10 cellular contexts compared by ENCODE assay signal in the genomic region with DNA sequence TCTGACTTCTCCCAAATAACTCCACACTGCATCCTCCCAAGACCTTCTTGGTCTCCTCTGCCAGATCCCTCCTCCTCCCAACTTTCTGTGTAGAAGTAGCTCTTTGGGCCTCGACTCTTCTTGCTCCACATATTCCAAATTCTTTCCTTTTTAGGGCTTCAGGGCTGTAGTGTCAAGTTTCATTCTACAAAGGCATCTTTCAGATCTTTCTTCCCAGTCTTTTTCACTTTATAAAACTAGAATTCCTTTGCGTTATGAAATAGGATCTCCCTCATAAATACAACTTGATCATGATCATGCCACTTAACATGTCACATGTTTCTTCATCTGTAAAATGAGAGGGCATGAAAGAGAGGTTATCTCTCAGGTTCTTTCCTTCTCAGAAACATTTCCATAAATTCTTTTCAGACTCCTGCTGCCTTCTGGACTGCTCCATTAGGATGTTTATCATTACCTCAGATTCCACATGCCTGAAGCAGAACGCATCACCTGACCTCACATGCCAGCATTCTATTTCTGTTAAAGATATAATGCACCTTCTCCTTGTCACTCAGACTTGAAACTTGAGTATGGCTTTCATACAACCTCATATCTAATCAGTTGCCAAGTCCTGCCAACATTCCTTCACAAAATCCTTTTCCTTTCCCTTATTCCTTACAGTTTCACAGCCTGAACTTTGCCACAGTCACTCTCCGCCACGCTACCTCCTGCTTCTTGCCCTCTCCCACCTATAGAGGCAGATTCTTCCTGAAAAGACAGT. TPM values are rescaled to one million over a fixed set of nuclear protein-coding genes. Genes with fewer than 3 reads are reported as not detected.
A peak's percentile ranks its signal among the peaks of the same experiment; 100 is the strongest.
DNase-seq lines count a peak whose midpoint lies in the region; ATAC-seq and TF ChIP-seq lines count a peak whose summit lies in the region.
"Had no signal": no experiment of that assay in that cellular context is flagged by ENCODE, and none has a peak within 500 bp of the region (broad histone marks: within the 10 kb centered on the region; RNA-seq: fewer than 3 reads in every experiment).

No MANE protein-coding gene starts in this region.

- peaks cover 40% of the 10 kb centered on the region for H3K4me1 Mint-ChIP-seq in activated CD4-positive, alpha-beta memory T cell treated with anti-CD3 and anti-CD28 coated beads, Interleukin-2, amount 10 ng/mL, durations not matched to agents 7 days and 5 days

- in situ Hi-C loops in SK-MEL-5 (cut with HindIII; ENCODE audit: low pct_unique_long_range_greater_than_20kb, low sequenced_read_pairs) = no loop called here

- no peaks in the 10 kb centered on the region for H3K27me3 Mint-ChIP-seq in activated CD4-positive, alpha-beta memory T cell treated with anti-CD3 and anti-CD28 coated beads, Interleukin-2, amount 10 ng/mL, durations not matched to agents 7 days and 5 days
- H3K27me3 Mint-ChIP-seq: activated naive CD8-positive, alpha-beta T cell had no signal

- H3K36me3 Mint-ChIP-seq in activated CD4-positive, alpha-beta memory T cell treated with anti-CD3 and anti-CD28 coated beads, Interleukin-2, amount 10 ng/mL, durations not matched to agents 7 days and 5 days (ENCODE audit: low read depth) = peaks cover 47% of the 10 kb centered on the region

- H3K9me3 ChIP-seq in gastroesophageal sphincter (no peaks in the 10 kb centered on the region), spleen (no peaks in the 10 kb centered on the region)
- H3K9me3 ChIP-seq: ovary had no signal

- DNase-seq in ELF-1 (ENCODE audit: low read depth, low spot score) = peak; percentile 68
- DNase-seq in SK-MEL-5 (ENCODE audit: low read depth, low spot score) = peak; percentile 7
- peak; percentile 68 for DNase-seq in renal cortical epithelial cell (ENCODE audit: low read depth)
- DNase-seq in DMS 273 treated with DMSO at 0.1 percent for 48 hours (lab: John Stamatoyannopoulos, UW) = no peak
- DNase-seq in activated CD4-positive, alpha-beta memory T cell treated with anti-CD3 and anti-CD28 coated beads, Interleukin-2, amount 10 ng/mL, durations not matched to agents 7 days and 5 days = no peak
- no peak for DNase-seq in spleen
- DNase-seq: ovary had no signal

- H3K27ac Mint-ChIP-seq in activated CD4-positive, alpha-beta memory T cell treated with anti-CD3 and anti-CD28 coated beads, Interleukin-2, amount 10 ng/mL, durations not matched to agents 7 days and 5 days = no peak overlapping the region
- H3K27ac Mint-ChIP-seq: activated naive CD8-positive, alpha-beta T cell had no signal

- TF ChIP-seq CTCF in gastroesophageal sphincter (IDR thresholded peaks at IDR 0.05) (no peak), spleen (IDR thresholded peaks at IDR 0.05 in 8 of 11, conservative IDR thresholded peaks at IDR 0.05 in 3 of 11) (no peak)

- H3K4me1 ChIP-seq in gastroesophageal sphincter (peaks cover 12 to 98% (median 22%) of the 10 kb centered on the region in 3 donors), spleen (peaks cover 13 to 100% (median 79%) of the 10 kb centered on the region in 6 donors)

- ATAC-seq in gastroesophageal sphincter = peak; percentile 35
- no peak for ATAC-seq in GM19035 (IDR thresholded peaks at IDR 0.05; ENCODE audit: unreplicated experiment)

- H3K4me3 ChIP-seq in gastroesophageal sphincter (no peak overlapping the region), spleen (no peak overlapping the region)
- H3K4me3 ChIP-seq: ovary had no signal

- TF ChIP-seq EP300 in gastroesophageal sphincter (IDR thresholded peaks at IDR 0.05) = no peak

- H3K9me3 Mint-ChIP-seq in activated CD4-positive, alpha-beta memory T cell treated with anti-CD3 and anti-CD28 coated beads, Interleukin-2, amount 10 ng/mL, durations not matched to agents 7 days and 5 days = peaks cover 6% of the 10 kb centered on the region

- H3K36me3 ChIP-seq in gastroesophageal sphincter (no peaks in the 10 kb centered on the region), spleen (peaks cover 0 to 16% (median 0%) of the 10 kb centered on the region in 6 donors)
- H3K36me3 ChIP-seq: ovary had no signal

- TF ChIP-seq POLR2A in gastroesophageal sphincter (IDR thresholded peaks at IDR 0.05) (no peak), spleen (IDR thresholded peaks at IDR 0.05) (no peak)

- CTCF ChIA-PET in activated CD4-positive, alpha-beta memory T cell treated with anti-CD3 and anti-CD28 coated beads, Interleukin-2, amount 10 ng/mL, durations not matched to agents 7 days and 5 days (lab: Charles Lee) = no interaction called here

- 37 to 57% methylated on average over 4 to 5 of the region's 5 CpGs for WGBS in gastroesophageal sphincter (ENCODE audit: low coverage in 1 of 2), 2 donors
- WGBS in spleen, 5 donors = 73 to 93% (median 81%) methylated on average over 5 of the region's 5 CpGs

- H3K27ac ChIP-seq in gastroesophageal sphincter = peak overlapping the region; percentile 78 to 83 (median 79)
- peak overlapping the region in 1 of 8 donors; percentile 16 for H3K27ac ChIP-seq in spleen
- H3K27ac ChIP-seq: ovary had no signal

- H3K27me3 ChIP-seq in gastroesophageal sphincter (no peaks in the 10 kb centered on the region), spleen (replicated peaks in 1 of 7) (no peaks in the 10 kb centered on the region)
- H3K27me3 ChIP-seq: ovary had no signal

- no peak overlapping the region for H3K4me3 Mint-ChIP-seq in activated CD4-positive, alpha-beta memory T cell treated with anti-CD3 and anti-CD28 coated beads, Interleukin-2, amount 10 ng/mL, durations not matched to agents 7 days and 5 days
- H3K4me3 Mint-ChIP-seq: activated naive CD8-positive, alpha-beta T cell had no signal

- POLR2A ChIA-PET in activated CD4-positive, alpha-beta memory T cell treated with anti-CD3 and anti-CD28 coated beads, Interleukin-2, amount 10 ng/mL, durations not matched to agents 7 days and 5 days (lab: Charles Lee) = interaction anchor here (5.0 to 8.6 kb wide), 2 partner anchors 9 to 40 kb away, joined by 28 to 221 read pairs; a partner anchor contains a TSS

- intact Hi-C loops in spleen (cut with DNase I; ENCODE audit: low total_unique reads) = no loop called here

RNA-seq across cellular contexts. Expression of a gene that starts 8.5 kb away (rescaled TPM):
- 3.1 and 3.5 TPM in 2 replicates for total RNA-seq in SK-MEL-5 (2014; rRNA removed; shearing (Covaris generic))
- polyA plus RNA-seq in SK-MEL-5 (2015; cell fraction: cytosol; rRNA removed) = 2.4 and 3.3 TPM in 2 replicates
- 2.9 and 3.7 TPM in 2 replicates for polyA plus RNA-seq in SK-MEL-5 (2015; cell fraction: nucleus; rRNA removed)
- 100 to 1,000 TPM; 175 to 273 (median 195) TPM for total RNA-seq in gastroesophageal sphincter
- total RNA-seq in renal cortical epithelial cell = 173 and 228 TPM in 2 replicates
- 100 to 1,000 TPM; 209 to 214 TPM for total RNA-seq in activated CD4-positive, alpha-beta memory T cell treated with anti-CD3 and anti-CD28 coated beads, Interleukin-2, amount 10 ng/mL, durations not matched to agents 7 days and 5 days
- total RNA-seq in spleen = 100 to 1,000 TPM in 3 of 7 donors, 10 to 100 TPM in 4; 82.3 to 142 (median 94.4) TPM
- 10 to 100 TPM; 26.9 to 33.8 (median 30.7) TPM for polyA plus RNA-seq in spleen

Comparison
In these comparisons a context has a peak if more than half of its experiments do, and no peak if none do; other contexts are left out.
1. DNase-seq: peak in ELF-1 (single experiment), SK-MEL-5 (single experiment) and renal cortical epithelial cell (single experiment); none in DMS 273 treated with DMSO at 0.1 percent for 48 hours (single experiment), activated CD4-positive, alpha-beta memory T cell treated with anti-CD3 and anti-CD28 coated beads, Interleukin-2, amount 10 ng/mL, durations not matched to agents 7 days and 5 days (single experiment) and spleen (single experiment).
2. RNA of a gene that starts 8.5 kb away (total RNA-seq): 173 to 228 TPM in renal cortical epithelial cell, 209 to 214 TPM in activated CD4-positive, alpha-beta memory T cell treated with anti-CD3 and anti-CD28 coated beads, Interleukin-2, amount 10 ng/mL, durations not matched to agents 7 days and 5 days, 175 to 273 TPM in gastroesophageal sphincter and 82.3 to 142 TPM in spleen; 3.1 to 3.5 TPM in SK-MEL-5; every median in the first group is over 10 times any median in the second.